ENCODE assay signal across 4 cellular contexts in the genomic region with DNA sequence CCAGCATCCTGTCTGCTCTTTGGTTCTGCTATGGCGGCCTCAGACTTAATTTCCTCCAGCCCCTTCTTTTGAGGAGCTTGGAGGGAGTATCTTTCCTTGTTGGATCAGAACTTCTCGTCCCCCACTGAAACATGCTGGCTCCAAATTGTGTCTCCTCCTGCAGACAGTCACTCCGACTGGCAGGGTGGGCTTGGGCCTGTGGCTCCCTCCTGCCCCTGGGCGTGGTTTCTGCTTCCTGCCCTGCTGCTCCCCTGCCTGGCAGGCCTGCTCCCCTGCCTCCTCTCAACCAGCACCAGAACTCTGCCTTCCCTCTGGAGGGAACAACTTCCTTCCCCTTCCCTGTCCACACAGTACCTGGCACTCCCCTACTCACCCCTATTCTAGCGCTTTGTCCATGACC. TPM values are rescaled to one million over a fixed set of nuclear protein-coding genes. Genes with fewer than 3 reads are reported as not detected.
"Had no signal": no experiment of that assay in that cellular context is flagged by ENCODE, and none has a peak within 500 bp of the region (broad histone marks: within the 10 kb centered on the region; RNA-seq: fewer than 3 reads in every experiment).

No MANE protein-coding gene starts in this region.

RNA-seq across cellular contexts. Expression of a gene that starts 3.8 kb away (rescaled TPM):
- total RNA-seq: H7, HepG2, HT1080 had no signal
- polyA plus RNA-seq: HepG2, IgD-negative memory B cell had no signal
